ENCODE assay signal across 16 cellular contexts in the genomic region with DNA sequence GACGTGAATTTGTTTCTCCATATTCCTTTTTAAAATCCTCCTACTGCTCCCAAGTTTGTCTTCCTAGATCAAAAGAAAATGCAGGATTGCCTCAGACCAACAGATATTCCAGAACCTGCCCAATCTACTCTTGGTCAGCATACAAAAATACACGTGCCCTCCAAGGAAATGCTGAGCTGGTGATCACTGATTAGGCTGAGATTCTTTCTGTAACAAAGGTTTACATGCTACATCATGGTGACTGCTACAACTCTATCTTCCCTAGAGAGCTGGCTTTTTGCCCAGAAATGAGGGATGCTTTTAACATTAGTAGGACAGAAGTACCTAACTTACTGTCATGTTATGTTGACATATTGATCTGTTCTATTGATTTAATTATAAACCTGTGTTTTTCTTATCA. TPM values are rescaled to one million over a fixed set of nuclear protein-coding genes. Genes with fewer than 3 reads are reported as not detected.
DNase-seq lines count a peak whose midpoint lies in the region; ATAC-seq and TF ChIP-seq lines count a peak whose summit lies in the region.
"Had no signal": no experiment of that assay in that cellular context is flagged by ENCODE, and none has a peak within 500 bp of the region (broad histone marks: within the 10 kb centered on the region; RNA-seq: fewer than 3 reads in every experiment).

No MANE protein-coding gene starts in this region.

- no peaks in the 10 kb centered on the region for H3K23me2 ChIP-seq in H9 (ENCODE audit: insufficient read length, low read depth, low read length, poor library complexity, severe bottlenecking)

- H4K5ac ChIP-seq in H9 (ENCODE audit: insufficient read length, low read depth, low read length) = no peak overlapping the region

- no peak overlapping the region for H3K4me3 ChIP-seq in fibroblast of villous mesenchyme (ENCODE audit: low read depth, low read length)
- H3K4me3 ChIP-seq: cardiac muscle cell, heart right ventricle had no signal

- H3K4me3 Mint-ChIP-seq in H9 = no peak overlapping the region
- H3K4me3 Mint-ChIP-seq: activated naive CD4-positive, alpha-beta T cell treated with anti-CD3 and anti-CD28 coated beads, Interleukin-2, amount 50 U/mL, for 24 hours had no signal

- H3K4me1 ChIP-seq in H9 (ENCODE audit: insufficient read depth, low read length) = no peaks in the 10 kb centered on the region; the same call in 1 of the 2 replicates
- H3K4me1 ChIP-seq: heart right ventricle, parathyroid adenoma had no signal

- H3K27ac ChIP-seq in H9 (ENCODE audit: insufficient read length, low read depth, low read length) = no peak overlapping the region
- H3K27ac ChIP-seq: cardiac muscle cell, heart right ventricle, parathyroid adenoma had no signal

- no peaks in the 10 kb centered on the region for H3K27me3 ChIP-seq in H9 (ENCODE audit: insufficient read depth, low read length)
- H3K27me3 ChIP-seq: cardiac muscle cell had no signal

- no peak overlapping the region for H3K14ac ChIP-seq in H9 (ENCODE audit: insufficient read depth, low read length)

- no peak overlapping the region for H2BK20ac ChIP-seq in H9 (ENCODE audit: low read depth, low read length, poor library complexity, severe bottlenecking)

- peaks cover 29 to 32% of the 10 kb centered on the region in 2 experiments for H3K9me3 Mint-ChIP-seq in H9
- H3K9me3 Mint-ChIP-seq: activated naive CD4-positive, alpha-beta T cell treated with anti-CD3 and anti-CD28 coated beads, Interleukin-2, amount 50 U/mL, for 24 hours had no signal

- H2BK5ac ChIP-seq in H9 (ENCODE audit: insufficient read length, low read length) = no peak overlapping the region

- H2BK120ac ChIP-seq in H9 (ENCODE audit: low read depth, low read length, poor library complexity, severe bottlenecking) = no peak overlapping the region

- H4K20me1 ChIP-seq in H9 (ENCODE audit: control insufficient read depth, insufficient read depth, insufficient read length) = no peaks in the 10 kb centered on the region

- no peak overlapping the region for H3K9ac ChIP-seq in H9 (ENCODE audit: extremely low read depth, insufficient read length, low read length)
- H3K9ac ChIP-seq: parathyroid adenoma had no signal

- no peak overlapping the region; a peak in 1 of 7 replicates for H3K27ac Mint-ChIP-seq in H9
- H3K27ac Mint-ChIP-seq: activated naive CD4-positive, alpha-beta T cell treated with anti-CD3 and anti-CD28 coated beads, Interleukin-2, amount 50 U/mL, for 24 hours had no signal

- no peak overlapping the region for H2AFZ ChIP-seq in H9 (ENCODE audit: low read length)
- H2AFZ ChIP-seq: parathyroid adenoma had no signal

- no peak overlapping the region for H4K91ac ChIP-seq in H9 (ENCODE audit: insufficient read length, low read depth, low read length)

- TF ChIP-seq CTCF in fibroblast of villous mesenchyme (IDR thresholded peaks at IDR 0.05; ENCODE audit: insufficient read depth, low read depth, low read length) (no peak), H9 (conservative IDR thresholded peaks at IDR 0.05) (no peak)

- H2BK12ac ChIP-seq in H9 (ENCODE audit: insufficient read length, low read depth, low read length) = no peak overlapping the region

- H2AK5ac ChIP-seq in H9 (ENCODE audit: insufficient read length, low read length) = no peak overlapping the region

- H3K4me1 Mint-ChIP-seq in H9 = peaks cover 13 to 23% of the 10 kb centered on the region in 2 experiments

- H3K79me1 ChIP-seq in H9 (ENCODE audit: insufficient read depth, low read depth, low read length, poor library complexity, severe bottlenecking) = no peaks in the 10 kb centered on the region

- ATAC-seq in GM21786 (IDR thresholded peaks at IDR 0.05; ENCODE audit: unreplicated experiment) (no peak), HG02970 (IDR thresholded peaks at IDR 0.05; ENCODE audit: low FRiP score, unreplicated experiment) (no peak), GM21528 (IDR thresholded peaks at IDR 0.05; ENCODE audit: low FRiP score, unreplicated experiment) (no peak)
- ATAC-seq: heart right ventricle had no signal

- no peak overlapping the region for H3K4ac ChIP-seq in H9 (ENCODE audit: low read depth, low read length)

- H3K56ac ChIP-seq in H9 (ENCODE audit: insufficient read length, low read depth, low read length) = no peak overlapping the region

- peaks cover 6 to 31% (median 11%) of the 10 kb centered on the region in 3 experiments for H3K36me3 Mint-ChIP-seq in H9 (ENCODE audit: insufficient read depth in 1 of 3, low read depth in 3 of 3)

- no peak overlapping the region for H3K18ac ChIP-seq in H9 (ENCODE audit: insufficient read length, low read depth, low read length)

- no peak overlapping the region for H2BK15ac ChIP-seq in H9 (ENCODE audit: low read depth, low read length)

- no peak overlapping the region for H4K8ac ChIP-seq in H9 (replicated peaks; ENCODE audit: insufficient read length, low read depth, low read length)

- H3K4me2 ChIP-seq in H9 (ENCODE audit: insufficient read depth, insufficient read length, low read length) = no peak overlapping the region

- DNase-seq in ACHN (peak; percentile 9), HT1080 (ENCODE audit: low read depth) (peak; percentile 7), RPMI7951 (ENCODE audit: low read depth) (peak; percentile 28), fibroblast of villous mesenchyme (ENCODE audit: low read depth) (peak; percentile 5), H9 (no peak)
- DNase-seq: activated CD4-positive, alpha-beta T cell treated with anti-CD3 and anti-CD28 coated beads for 1 hour; AML-193; heart right ventricle; NCI-H524; T-helper 2 cell had no signal

- H3T11ph ChIP-seq in H9 (ENCODE audit: low read length) = no peak overlapping the region

- no peaks in the 10 kb centered on the region for H3K79me2 ChIP-seq in H9 (ENCODE audit: insufficient read depth, low read length)
- H3K79me2 ChIP-seq: parathyroid adenoma had no signal

- H3K23ac ChIP-seq in H9 (ENCODE audit: insufficient read length, low read depth, low read length) = no peak overlapping the region

- in situ Hi-C loops in ACHN (cut with HindIII; ENCODE audit: low pct_ligation_motif_present, low pct_unique_long_range_greater_than_20kb, low sequenced_read_pairs) = no loop called here

- no peaks in the 10 kb centered on the region; the same call in 1 of the 2 replicates for H3K27me3 Mint-ChIP-seq in H9 (ENCODE audit: low read depth)
- H3K27me3 Mint-ChIP-seq: activated naive CD4-positive, alpha-beta T cell treated with anti-CD3 and anti-CD28 coated beads, Interleukin-2, amount 50 U/mL, for 24 hours had no signal

- no peaks in the 10 kb centered on the region for H3K9me3 ChIP-seq in H9 (ENCODE audit: control insufficient read depth, low read depth, low read length)

- WGBS in H9 (ENCODE audit: extremely low coverage, insufficient read length, low lambda C conversion rate) = no CpG with 5 or more reads among the region's 2 CpGs

RNA-seq across cellular contexts. Expression of a gene that starts 35.5 kb away (rescaled TPM):
- not detected in 2 replicates for total RNA-seq in HT1080 (2014; rRNA removed; shearing (Covaris generic))
- not detected in 2 replicates for polyA plus RNA-seq in HT1080 (2015; cell fraction: cytosol; rRNA removed)
- polyA plus RNA-seq in HT1080 (2015; cell fraction: nucleus; rRNA removed) = not detected in 2 replicates
- total RNA-seq in RPMI7951 (2014; rRNA removed; shearing (Covaris generic)) = not detected in 2 replicates
- not detected in 2 replicates for total RNA-seq in fibroblast of villous mesenchyme
- total RNA-seq in H9 (2021) = not detected in 2 replicates
- total RNA-seq: cardiac muscle cell, heart right ventricle had no signal
- polyA plus RNA-seq: cardiac muscle cell, heart right ventricle had no signal

RNA-seq across cellular contexts. Expression of a gene that starts 55.0 kb away (rescaled TPM):
- total RNA-seq in HT1080 (2014; rRNA removed; shearing (Covaris generic)) = 0.03 and 0.31 TPM in 2 replicates
- polyA plus RNA-seq in HT1080 (2015; cell fraction: cytosol; rRNA removed) = 0.15 and 0.36 TPM in 2 replicates
- 0.24 and 0.45 TPM in 2 replicates for polyA plus RNA-seq in HT1080 (2015; cell fraction: nucleus; rRNA removed)
- not detected in 2 replicates for total RNA-seq in RPMI7951 (2014; rRNA removed; shearing (Covaris generic))
- total RNA-seq in fibroblast of villous mesenchyme (under 0.01 and 0.43 TPM in 2 replicates), H9 (2021) (6.1 and 6.3 TPM in 2 replicates)
